Comparison of ENCODE assay signal across 1 cellular context in genomic region chr19:1416014-1416841, GRCh38.
TF ChIP-seq lines count a peak whose summit lies in the region.

No MANE protein-coding gene starts in this region.

TF ChIP-seq in HepG2, 621 proteins besides CTCF, POLR2A, EP300 and RAD21 (continues in another document):
- no peak for TF ChIP-seq ZUFSP (CRISPR knock-in tag; IDR thresholded peaks at IDR 0.05; ENCODE audit: borderline replicate concordance)
- TF ChIP-seq, protein P1, sequence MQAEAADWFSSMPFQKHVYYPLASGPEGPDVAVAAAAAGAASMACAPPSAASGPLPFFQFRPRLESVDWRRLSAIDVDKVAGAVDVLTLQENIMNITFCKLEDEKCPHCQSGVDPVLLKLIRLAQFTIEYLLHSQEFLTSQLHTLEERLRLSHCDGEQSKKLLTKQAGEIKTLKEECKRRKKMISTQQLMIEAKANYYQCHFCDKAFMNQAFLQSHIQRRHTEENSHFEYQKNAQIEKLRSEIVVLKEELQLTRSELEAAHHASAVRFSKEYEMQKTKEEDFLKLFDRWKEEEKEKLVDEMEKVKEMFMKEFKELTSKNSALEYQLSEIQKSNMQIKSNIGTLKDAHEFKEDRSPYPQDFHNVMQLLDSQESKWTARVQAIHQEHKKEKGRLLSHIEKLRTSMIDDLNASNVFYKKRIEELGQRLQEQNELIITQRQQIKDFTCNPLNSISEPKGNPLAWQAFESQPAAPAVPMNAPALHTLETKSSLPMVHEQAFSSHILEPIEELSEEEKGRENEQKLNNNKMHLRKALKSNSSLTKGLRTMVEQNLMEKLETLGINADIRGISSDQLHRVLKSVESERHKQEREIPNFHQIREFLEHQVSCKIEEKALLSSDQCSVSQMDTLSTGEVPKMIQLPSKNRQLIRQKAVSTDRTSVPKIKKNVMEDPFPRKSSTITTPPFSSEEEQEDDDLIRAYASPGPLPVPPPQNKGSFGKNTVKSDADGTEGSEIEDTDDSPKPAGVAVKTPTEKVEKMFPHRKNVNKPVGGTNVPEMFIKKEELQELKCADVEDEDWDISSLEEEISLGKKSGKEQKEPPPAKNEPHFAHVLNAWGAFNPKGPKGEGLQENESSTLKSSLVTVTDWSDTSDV (CRISPR knock-in tag; IDR thresholded peaks at IDR 0.05), result 0 out of 2 replicates have a peak, but pooled peaks have one; percentile 3
- no peak for TF ChIP-seq TOE1 (CRISPR knock-in tag; IDR thresholded peaks at IDR 0.05)
- no peak for TF ChIP-seq MIER3 (CRISPR knock-in tag; IDR thresholded peaks at IDR 0.05; ENCODE audit: borderline replicate concordance)
- no peak for TF ChIP-seq NR2C2 (CRISPR knock-in tag; IDR thresholded peaks at IDR 0.05; ENCODE audit: borderline replicate concordance)
- peak; percentile 61 for TF ChIP-seq ZNF18 (CRISPR knock-in tag; IDR thresholded peaks at IDR 0.05; ENCODE audit: insufficient replicate concordance)
- TF ChIP-seq, protein P2, sequence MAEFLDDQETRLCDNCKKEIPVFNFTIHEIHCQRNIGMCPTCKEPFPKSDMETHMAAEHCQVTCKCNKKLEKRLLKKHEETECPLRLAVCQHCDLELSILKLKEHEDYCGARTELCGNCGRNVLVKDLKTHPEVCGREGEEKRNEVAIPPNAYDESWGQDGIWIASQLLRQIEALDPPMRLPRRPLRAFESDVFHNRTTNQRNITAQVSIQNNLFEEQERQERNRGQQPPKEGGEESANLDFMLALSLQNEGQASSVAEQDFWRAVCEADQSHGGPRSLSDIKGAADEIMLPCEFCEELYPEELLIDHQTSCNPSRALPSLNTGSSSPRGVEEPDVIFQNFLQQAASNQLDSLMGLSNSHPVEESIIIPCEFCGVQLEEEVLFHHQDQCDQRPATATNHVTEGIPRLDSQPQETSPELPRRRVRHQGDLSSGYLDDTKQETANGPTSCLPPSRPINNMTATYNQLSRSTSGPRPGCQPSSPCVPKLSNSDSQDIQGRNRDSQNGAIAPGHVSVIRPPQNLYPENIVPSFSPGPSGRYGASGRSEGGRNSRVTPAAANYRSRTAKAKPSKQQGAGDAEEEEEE (CRISPR knock-in tag; IDR thresholded peaks at IDR 0.05; ENCODE audit: borderline replicate concordance), result no peak
- TF ChIP-seq, protein P3, sequence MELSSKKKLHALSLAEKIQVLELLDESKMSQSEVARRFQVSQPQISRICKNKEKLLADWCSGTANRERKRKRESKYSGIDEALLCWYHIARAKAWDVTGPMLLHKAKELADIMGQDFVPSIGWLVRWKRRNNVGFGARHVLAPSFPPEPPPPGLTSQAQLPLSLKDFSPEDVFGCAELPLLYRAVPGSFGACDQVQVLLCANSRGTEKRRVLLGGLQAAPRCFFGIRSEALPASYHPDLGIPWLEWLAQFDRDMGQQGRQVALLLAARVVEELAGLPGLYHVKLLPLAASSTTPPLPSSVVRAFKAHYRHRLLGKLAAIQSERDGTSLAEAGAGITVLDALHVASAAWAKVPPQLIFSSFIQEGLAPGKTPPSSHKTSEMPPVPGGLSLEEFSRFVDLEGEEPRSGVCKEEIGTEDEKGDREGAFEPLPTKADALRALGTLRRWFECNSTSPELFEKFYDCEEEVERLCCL (CRISPR knock-in tag; IDR thresholded peaks at IDR 0.05; ENCODE audit: borderline replicate concordance), result no peak
- no peak for TF ChIP-seq SMAD9 (CRISPR knock-in tag; IDR thresholded peaks at IDR 0.05)
- peak; percentile 46; the same call in 1 of the 2 replicates for TF ChIP-seq RBFOX2 (IDR thresholded peaks at IDR 0.05; ENCODE audit: low read depth, low read length)
- TF ChIP-seq ZNF142 (CRISPR knock-in tag; IDR thresholded peaks at IDR 0.05), result no peak
- TF ChIP-seq ZNF326 (CRISPR knock-in tag; IDR thresholded peaks at IDR 0.05; ENCODE audit: borderline replicate concordance), result no peak
- TF ChIP-seq RBM39 (IDR thresholded peaks at IDR 0.05; ENCODE audit: low read depth, low read length, poor library complexity, severe bottlenecking), result no peak
- TF ChIP-seq PHB2 (IDR thresholded peaks at IDR 0.05; ENCODE audit: partially characterized antibody), result no peak
- TF ChIP-seq ZNF839 (CRISPR knock-in tag; IDR thresholded peaks at IDR 0.05; ENCODE audit: borderline replicate concordance), result no peak
- TF ChIP-seq ZNF275 (CRISPR knock-in tag; IDR thresholded peaks at IDR 0.05; ENCODE audit: borderline replicate concordance), result no peak
- no peak for TF ChIP-seq FOXC1 (CRISPR knock-in tag; IDR thresholded peaks at IDR 0.05; ENCODE audit: borderline replicate concordance)
- TF ChIP-seq BCL6 (CRISPR knock-in tag; IDR thresholded peaks at IDR 0.05), result no peak
- TF ChIP-seq HMG20A (CRISPR knock-in tag; IDR thresholded peaks at IDR 0.05; ENCODE audit: borderline replicate concordance), result no peak
- no peak for TF ChIP-seq ZFP37 (CRISPR knock-in tag; IDR thresholded peaks at IDR 0.05; ENCODE audit: borderline replicate concordance)
- TF ChIP-seq SIX1 (CRISPR knock-in tag; IDR thresholded peaks at IDR 0.05; ENCODE audit: borderline replicate concordance), result no peak
- no peak for TF ChIP-seq ZNF335 (CRISPR knock-in tag; IDR thresholded peaks at IDR 0.05)
- no peak for TF ChIP-seq NR2F2 (IDR thresholded peaks at IDR 0.05; ENCODE audit: borderline replicate concordance, low read depth)
- no peak for TF ChIP-seq MXI1 (IDR thresholded peaks at IDR 0.05; ENCODE audit: borderline replicate concordance, low read depth, low read length)
- TF ChIP-seq, protein P4, sequence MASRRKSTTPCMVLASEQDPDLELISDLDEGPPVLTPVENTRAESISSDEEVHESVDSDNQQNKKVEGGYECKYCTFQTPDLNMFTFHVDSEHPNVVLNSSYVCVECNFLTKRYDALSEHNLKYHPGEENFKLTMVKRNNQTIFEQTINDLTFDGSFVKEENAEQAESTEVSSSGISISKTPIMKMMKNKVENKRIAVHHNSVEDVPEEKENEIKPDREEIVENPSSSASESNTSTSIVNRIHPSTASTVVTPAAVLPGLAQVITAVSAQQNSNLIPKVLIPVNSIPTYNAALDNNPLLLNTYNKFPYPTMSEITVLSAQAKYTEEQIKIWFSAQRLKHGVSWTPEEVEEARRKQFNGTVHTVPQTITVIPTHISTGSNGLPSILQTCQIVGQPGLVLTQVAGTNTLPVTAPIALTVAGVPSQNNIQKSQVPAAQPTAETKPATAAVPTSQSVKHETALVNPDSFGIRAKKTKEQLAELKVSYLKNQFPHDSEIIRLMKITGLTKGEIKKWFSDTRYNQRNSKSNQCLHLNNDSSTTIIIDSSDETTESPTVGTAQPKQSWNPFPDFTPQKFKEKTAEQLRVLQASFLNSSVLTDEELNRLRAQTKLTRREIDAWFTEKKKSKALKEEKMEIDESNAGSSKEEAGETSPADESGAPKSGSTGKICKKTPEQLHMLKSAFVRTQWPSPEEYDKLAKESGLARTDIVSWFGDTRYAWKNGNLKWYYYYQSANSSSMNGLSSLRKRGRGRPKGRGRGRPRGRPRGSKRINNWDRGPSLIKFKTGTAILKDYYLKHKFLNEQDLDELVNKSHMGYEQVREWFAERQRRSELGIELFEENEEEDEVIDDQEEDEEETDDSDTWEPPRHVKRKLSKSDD (CRISPR knock-in tag; IDR thresholded peaks at IDR 0.05; ENCODE audit: low read depth), result no peak
- no peak for TF ChIP-seq BHLHE40 (IDR thresholded peaks at IDR 0.05; ENCODE audit: low read length)
- no peak for TF ChIP-seq PRPF4 (IDR thresholded peaks at IDR 0.05; ENCODE audit: low read depth, low read length, poor library complexity, severe bottlenecking)
- no peak for TF ChIP-seq DBP (CRISPR knock-in tag; IDR thresholded peaks at IDR 0.05; ENCODE audit: not compliant biosample characterization)
- TF ChIP-seq ISX (CRISPR knock-in tag; conservative IDR thresholded peaks at IDR 0.05), result no peak
- no peak for TF ChIP-seq JUND (CRISPR knock-in tag; IDR thresholded peaks at IDR 0.05)
- TF ChIP-seq AKAP8 (CRISPR knock-in tag; IDR thresholded peaks at IDR 0.05), result no peak; the same call in 1 of the 2 replicates
- TF ChIP-seq, protein P5, sequence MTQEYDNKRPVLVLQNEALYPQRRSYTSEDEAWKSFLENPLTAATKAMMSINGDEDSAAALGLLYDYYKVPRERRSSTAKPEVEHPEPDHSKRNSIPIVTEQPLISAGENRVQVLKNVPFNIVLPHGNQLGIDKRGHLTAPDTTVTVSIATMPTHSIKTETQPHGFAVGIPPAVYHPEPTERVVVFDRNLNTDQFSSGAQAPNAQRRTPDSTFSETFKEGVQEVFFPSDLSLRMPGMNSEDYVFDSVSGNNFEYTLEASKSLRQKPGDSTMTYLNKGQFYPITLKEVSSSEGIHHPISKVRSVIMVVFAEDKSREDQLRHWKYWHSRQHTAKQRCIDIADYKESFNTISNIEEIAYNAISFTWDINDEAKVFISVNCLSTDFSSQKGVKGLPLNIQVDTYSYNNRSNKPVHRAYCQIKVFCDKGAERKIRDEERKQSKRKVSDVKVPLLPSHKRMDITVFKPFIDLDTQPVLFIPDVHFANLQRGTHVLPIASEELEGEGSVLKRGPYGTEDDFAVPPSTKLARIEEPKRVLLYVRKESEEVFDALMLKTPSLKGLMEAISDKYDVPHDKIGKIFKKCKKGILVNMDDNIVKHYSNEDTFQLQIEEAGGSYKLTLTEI (CRISPR knock-in tag; conservative IDR thresholded peaks at IDR 0.05), result no peak
- TF ChIP-seq ZFYVE20 (CRISPR knock-in tag; IDR thresholded peaks at IDR 0.05; ENCODE audit: borderline replicate concordance, low read depth), result no peak
- TF ChIP-seq HNRNPLL (IDR thresholded peaks at IDR 0.05; ENCODE audit: low read depth, low read length, poor library complexity, severe bottlenecking), result no peak
- TF ChIP-seq ZNF224 (CRISPR knock-in tag; IDR thresholded peaks at IDR 0.05), result no peak
- no peak for TF ChIP-seq ZSCAN30 (CRISPR knock-in tag; IDR thresholded peaks at IDR 0.05)
